Comparison of ENCODE assay signal across 27 cellular contexts in genomic region chrX:55981603-55982002, GRCh38.
"Had no signal": no experiment of that assay in that cellular context is flagged by ENCODE, and none has a peak within 500 bp of the region (broad histone marks: within the 10 kb centered on the region; RNA-seq: fewer than 3 reads in every experiment).

No MANE protein-coding gene starts in this region.

- H3K4me3 ChIP-seq: esophagus muscularis mucosa, gastrocnemius medialis had no signal

- H3K27me3 ChIP-seq: esophagus muscularis mucosa, foreskin keratinocyte, gastrocnemius medialis had no signal

- H3K4me1 ChIP-seq: esophagus muscularis mucosa, foreskin keratinocyte, gastrocnemius medialis had no signal

- H3K4me1 Mint-ChIP-seq: activated CD4-positive, alpha-beta memory T cell treated with anti-CD3 and anti-CD28 coated beads, Interleukin-2, amount 10 ng/mL, durations not matched to agents 7 days and 5 days; activated CD4-positive, alpha-beta T cell treated with anti-CD3 and anti-CD28 coated beads, Interleukin-2, amount 10 ng/mL, durations not matched to agents 7 days and 5 days; activated T-helper 17 cell treated with anti-CD3 and anti-CD28 coated beads, Interleukin-2, amount 50 U/mL, for 72 hours; T-helper 17 cell had no signal

- H3K4me3 Mint-ChIP-seq: activated CD4-positive, alpha-beta memory T cell treated with anti-CD3 and anti-CD28 coated beads, Interleukin-2, amount 10 ng/mL, durations not matched to agents 7 days and 5 days; activated CD4-positive, alpha-beta T cell treated with anti-CD3 and anti-CD28 coated beads, Interleukin-2, amount 10 ng/mL, durations not matched to agents 7 days and 5 days; activated naive CD8-positive, alpha-beta T cell; activated T-cell treated with anti-CD3 and anti-CD28 coated beads, Interleukin-2, amount 50 U/mL, for 4 hours; activated T-helper 17 cell treated with anti-CD3 and anti-CD28 coated beads, Interleukin-2, amount 50 U/mL, for 72 hours; T-helper 2 cell treated with Interferon-gamma antibody and Interleukin-4, amounts not matched to agents 5 μg/mL and 100 μg/mL, for 36 hours had no signal

- DNase-seq: activated CD4-positive, alpha-beta memory T cell treated with anti-CD3 and anti-CD28 coated beads, Interleukin-2, amount 10 ng/mL, durations not matched to agents 7 days and 5 days; activated CD4-positive, alpha-beta T cell treated with anti-CD3 and anti-CD28 coated beads for 1 hour; activated CD4-positive, alpha-beta T cell treated with anti-CD3 and anti-CD28 coated beads for 4 hours; activated CD4-positive, alpha-beta T cell treated with anti-CD3 and anti-CD28 coated beads, Interleukin-2, amount 10 ng/mL, durations not matched to agents 7 days and 5 days; activated CD4-positive, alpha-beta T cell treated with anti-CD3 and anti-CD28 coated beads, Interleukin-2, amount 50 U/mL, for 4 hours; activated CD8-positive, alpha-beta memory T cell treated with anti-CD3 and anti-CD28 coated beads, Interleukin-2, amount 50 U/mL, for 48 hours; activated effector memory CD4-positive, alpha-beta T cell treated with Interleukin-2 at 50 U/mL for 16 hours; activated gamma-delta T cell treated with Interleukin-2 at 50 U/mL for 16 hours; activated naive CD4-positive, alpha-beta T cell treated with anti-CD3 and anti-CD28 coated beads, Interleukin-2, amount 50 U/mL, for 16 hours; activated naive CD4-positive, alpha-beta T cell treated with Interleukin-2 at 50 U/mL for 16 hours; activated T-cell treated with anti-CD3 and anti-CD28 coated beads, Interleukin-2, amount 50 U/mL, for 4 hours; amniotic stem cell; anterior cingulate cortex; caudate nucleus; cortex of kidney; effector CD8-positive, alpha-beta T cell; erythroblast; foreskin keratinocyte; gastrocnemius medialis; glutamatergic neuron; T-helper 1 cell; T-helper 17 cell; T1000 had no signal

- H3K27me3 Mint-ChIP-seq: activated CD4-positive, alpha-beta memory T cell treated with anti-CD3 and anti-CD28 coated beads, Interleukin-2, amount 10 ng/mL, durations not matched to agents 7 days and 5 days; activated CD4-positive, alpha-beta T cell treated with anti-CD3 and anti-CD28 coated beads, Interleukin-2, amount 10 ng/mL, durations not matched to agents 7 days and 5 days; activated naive CD8-positive, alpha-beta T cell; activated T-helper 17 cell treated with anti-CD3 and anti-CD28 coated beads, Interleukin-2, amount 50 U/mL, for 72 hours; T-helper 17 cell had no signal

- H3K27ac Mint-ChIP-seq: activated CD4-positive, alpha-beta memory T cell treated with anti-CD3 and anti-CD28 coated beads, Interleukin-2, amount 10 ng/mL, durations not matched to agents 7 days and 5 days; activated CD4-positive, alpha-beta T cell treated with anti-CD3 and anti-CD28 coated beads, Interleukin-2, amount 10 ng/mL, durations not matched to agents 7 days and 5 days; activated naive CD8-positive, alpha-beta T cell; activated T-helper 17 cell treated with anti-CD3 and anti-CD28 coated beads, Interleukin-2, amount 50 U/mL, for 72 hours; T-helper 17 cell; T-helper 2 cell treated with Interferon-gamma antibody and Interleukin-4, amounts not matched to agents 5 μg/mL and 100 μg/mL, for 36 hours had no signal

- H3K27ac ChIP-seq: esophagus muscularis mucosa, foreskin keratinocyte, gastrocnemius medialis had no signal

- ATAC-seq: activated T-cell treated with anti-CD3 and anti-CD28 coated beads, Interleukin-2, amount 50 U/mL, for 4 hours; activated T-helper 17 cell treated with anti-CD3 and anti-CD28 coated beads, Interleukin-2, amount 50 U/mL, for 72 hours; foreskin keratinocyte; gastrocnemius medialis; T-helper 17 cell had no signal
